ENCODE assay signal across 1 cellular context in genomic region chr19:1264801-1265610, GRCh38.
A peak's percentile ranks its signal among the peaks of the same experiment; 100 is the strongest.
TF ChIP-seq lines count a peak whose summit lies in the region.

No MANE protein-coding gene starts in this region.

TF ChIP-seq in GM12878, 131 proteins besides CTCF, POLR2A, EP300 and RAD21 (continued from another document):
- TF ChIP-seq HCFC1 (IDR thresholded peaks at IDR 0.05; ENCODE audit: low read length) (no peak), MYC (IDR thresholded peaks at IDR 0.05; ENCODE audit: insufficient read depth, insufficient read length, insufficient replicate concordance, low read length, severe bottlenecking) (no peak), SMC3 (IDR thresholded peaks at IDR 0.05; ENCODE audit: borderline replicate concordance, low read length) (no peak), NFIC (IDR thresholded peaks at IDR 0.05; ENCODE audit: low read depth, low read length) (no peak), CEBPB (IDR thresholded peaks at IDR 0.05; ENCODE audit: borderline replicate concordance in 1 of 2, low read depth in 2 of 2, low read length in 2 of 2) (no peak), BMI1 (IDR thresholded peaks at IDR 0.05; ENCODE audit: borderline replicate concordance) (peak; percentile 95), E2F8 (IDR thresholded peaks at IDR 0.05; ENCODE audit: low read depth, partially characterized antibody) (no peak), ZNF217 (IDR thresholded peaks at IDR 0.05) (no peak), MEF2B (IDR thresholded peaks at IDR 0.05; ENCODE audit: partially characterized antibody, poor library complexity, severe bottlenecking) (peak; percentile 85), USF1 (IDR thresholded peaks at IDR 0.05; ENCODE audit: borderline replicate concordance, extremely low read length, insufficient read depth, low read depth, low read length) (no peak), ZNF592 (IDR thresholded peaks at IDR 0.05) (no peak), ZBTB4 (CRISPR knock-in tag; IDR thresholded peaks at IDR 0.05) (no peak), CHD1 (IDR thresholded peaks at IDR 0.05; ENCODE audit: low read depth, low read length) (no peak), NR2C2 (IDR thresholded peaks at IDR 0.05; ENCODE audit: borderline replicate concordance, control insufficient read depth, insufficient read length, low read depth) (no peak), PBX3 (IDR thresholded peaks at IDR 0.05; ENCODE audit: insufficient replicate concordance, low read depth, low read length) (no peak), SUZ12 (IDR thresholded peaks at IDR 0.05; ENCODE audit: unreplicated experiment) (no peak), KAT2A (conservative IDR thresholded peaks at IDR 0.05; ENCODE audit: control insufficient read depth, low read depth, low read length) (no peak), BCL3 (IDR thresholded peaks at IDR 0.05; ENCODE audit: borderline replicate concordance, insufficient read depth, low read depth, low read length, poor library complexity, severe bottlenecking) (no peak), SIN3A (IDR thresholded peaks at IDR 0.05; ENCODE audit: low read depth, low read length) (no peak; the same call in 1 of the 2 replicates), SREBF1 (IDR thresholded peaks at IDR 0.05; ENCODE audit: low read length) (no peak), ZSCAN29 (IDR thresholded peaks at IDR 0.05) (no peak), FOS (IDR thresholded peaks at IDR 0.05; ENCODE audit: borderline replicate concordance, extremely low read depth, insufficient read length) (no peak), CHD4 (IDR thresholded peaks at IDR 0.05) (no peak), BACH1 (IDR thresholded peaks at IDR 0.05; ENCODE audit: borderline replicate concordance) (no peak), CEBPZ (IDR thresholded peaks at IDR 0.05; ENCODE audit: low read depth, low read length) (no peak), PRDM15 (CRISPR knock-in tag; IDR thresholded peaks at IDR 0.05) (no peak), MXI1 (IDR thresholded peaks at IDR 0.05; ENCODE audit: low read depth, low read length) (peak; percentile 83), KDM1A (IDR thresholded peaks at IDR 0.05; ENCODE audit: borderline replicate concordance) (no peak), USF2 (IDR thresholded peaks at IDR 0.05; ENCODE audit: borderline replicate concordance, low read depth, low read length) (no peak)
